1 cellular context compared by ENCODE assay signal in the genomic region with DNA sequence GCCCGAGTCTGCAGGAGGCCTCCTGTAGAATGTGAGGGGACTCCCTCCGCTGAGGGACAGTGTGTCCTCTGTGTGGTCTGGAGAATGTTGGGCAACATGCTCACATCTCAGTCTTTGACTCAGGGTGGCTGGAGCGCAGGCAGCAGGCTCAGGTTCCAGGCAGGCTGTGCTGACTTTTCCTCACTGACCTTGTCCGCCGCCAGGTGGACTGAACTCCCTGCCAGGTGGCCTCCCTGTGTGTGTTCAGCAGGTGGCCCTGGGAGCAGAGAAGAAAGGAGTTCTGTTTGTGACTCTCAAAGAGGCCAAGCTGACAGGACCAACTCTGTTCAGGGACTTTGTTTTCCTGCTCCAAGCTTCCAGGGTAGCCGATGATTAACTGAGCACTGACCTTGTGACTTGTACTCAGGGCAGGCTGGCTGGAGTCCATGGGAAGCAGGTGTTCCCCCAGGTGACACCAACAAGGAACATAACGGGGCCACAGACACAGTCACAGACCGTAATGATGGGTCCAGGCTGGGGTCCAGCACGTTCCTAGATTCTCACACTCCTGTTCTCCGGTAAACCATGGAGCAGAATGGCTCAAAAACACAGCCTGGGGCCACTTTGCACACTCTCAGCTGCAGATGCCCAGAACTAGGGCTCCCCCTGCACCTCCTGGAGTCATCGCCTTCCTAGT.
A peak's percentile ranks its signal among the peaks of the same experiment; 100 is the strongest.
TF ChIP-seq lines count a peak whose summit lies in the region.

No MANE protein-coding gene starts in this region.

TF ChIP-seq in HepG2, 621 proteins besides CTCF, POLR2A, EP300 and RAD21 (continued from another document and continues in another):
- TF ChIP-seq ZNF503 (CRISPR knock-in tag; IDR thresholded peaks at IDR 0.05) (no peak), KLF12 (CRISPR knock-in tag; IDR thresholded peaks at IDR 0.05; ENCODE audit: borderline replicate concordance) (no peak), SMYD3 (CRISPR knock-in tag; IDR thresholded peaks at IDR 0.05) (no peak), UBTF (CRISPR knock-in tag; IDR thresholded peaks at IDR 0.05) (peak; percentile 80), ZNF280D (CRISPR knock-in tag; IDR thresholded peaks at IDR 0.05) (no peak; the same call in 1 of the 2 replicates), FOSL1 (CRISPR knock-in tag; IDR thresholded peaks at IDR 0.05; ENCODE audit: borderline replicate concordance) (no peak), BCLAF1 (IDR thresholded peaks at IDR 0.05) (no peak), ZNF766 (CRISPR knock-in tag; IDR thresholded peaks at IDR 0.05; ENCODE audit: borderline replicate concordance) (no peak), KDM6A (CRISPR knock-in tag; IDR thresholded peaks at IDR 0.05; ENCODE audit: low read depth) (no peak), ZNF850 (CRISPR knock-in tag; conservative IDR thresholded peaks at IDR 0.05) (no peak), ZSCAN25 (CRISPR knock-in tag; IDR thresholded peaks at IDR 0.05) (no peak), ZNF235 (CRISPR knock-in tag; IDR thresholded peaks at IDR 0.05; ENCODE audit: borderline replicate concordance) (no peak), HDAC2 (CRISPR knock-in tag; IDR thresholded peaks at IDR 0.05) (no peak), RFX3 (CRISPR knock-in tag; IDR thresholded peaks at IDR 0.05) (no peak), HINFP (CRISPR knock-in tag; IDR thresholded peaks at IDR 0.05; ENCODE audit: low read depth) (no peak), SALL1 (CRISPR knock-in tag; IDR thresholded peaks at IDR 0.05) (peak; percentile 87), SMC3 (IDR thresholded peaks at IDR 0.05; ENCODE audit: low read length) (0 out of 2 replicates have a peak, but pooled peaks have one; percentile 10), THAP7 (CRISPR knock-in tag; IDR thresholded peaks at IDR 0.05) (peak; percentile 89; the same call in 1 of the 2 replicates), ZNF773 (CRISPR knock-in tag; IDR thresholded peaks at IDR 0.05; ENCODE audit: borderline replicate concordance) (no peak), ESRRA (CRISPR knock-in tag; IDR thresholded peaks at IDR 0.05; ENCODE audit: low read depth) (peak; percentile 90), E2F5 (CRISPR knock-in tag; conservative IDR thresholded peaks at IDR 0.05) (no peak), ZNF329 (CRISPR knock-in tag; IDR thresholded peaks at IDR 0.05; ENCODE audit: low read depth) (no peak), AKAP8 (CRISPR knock-in tag; IDR thresholded peaks at IDR 0.05) (no peak), ZNF878 (CRISPR knock-in tag; IDR thresholded peaks at IDR 0.05) (no peak), ZNF207 (IDR thresholded peaks at IDR 0.05; ENCODE audit: borderline replicate concordance) (no peak), ATF7-NPFF (CRISPR knock-in tag; IDR thresholded peaks at IDR 0.05; ENCODE audit: low read depth) (no peak), ZBTB43 (CRISPR knock-in tag; conservative IDR thresholded peaks at IDR 0.05) (no peak), ZNF570 (CRISPR knock-in tag; IDR thresholded peaks at IDR 0.05; ENCODE audit: borderline replicate concordance) (no peak), ZNF20 (CRISPR knock-in tag; IDR thresholded peaks at IDR 0.05) (no peak)
- TF ChIP-seq, protein P1, sequence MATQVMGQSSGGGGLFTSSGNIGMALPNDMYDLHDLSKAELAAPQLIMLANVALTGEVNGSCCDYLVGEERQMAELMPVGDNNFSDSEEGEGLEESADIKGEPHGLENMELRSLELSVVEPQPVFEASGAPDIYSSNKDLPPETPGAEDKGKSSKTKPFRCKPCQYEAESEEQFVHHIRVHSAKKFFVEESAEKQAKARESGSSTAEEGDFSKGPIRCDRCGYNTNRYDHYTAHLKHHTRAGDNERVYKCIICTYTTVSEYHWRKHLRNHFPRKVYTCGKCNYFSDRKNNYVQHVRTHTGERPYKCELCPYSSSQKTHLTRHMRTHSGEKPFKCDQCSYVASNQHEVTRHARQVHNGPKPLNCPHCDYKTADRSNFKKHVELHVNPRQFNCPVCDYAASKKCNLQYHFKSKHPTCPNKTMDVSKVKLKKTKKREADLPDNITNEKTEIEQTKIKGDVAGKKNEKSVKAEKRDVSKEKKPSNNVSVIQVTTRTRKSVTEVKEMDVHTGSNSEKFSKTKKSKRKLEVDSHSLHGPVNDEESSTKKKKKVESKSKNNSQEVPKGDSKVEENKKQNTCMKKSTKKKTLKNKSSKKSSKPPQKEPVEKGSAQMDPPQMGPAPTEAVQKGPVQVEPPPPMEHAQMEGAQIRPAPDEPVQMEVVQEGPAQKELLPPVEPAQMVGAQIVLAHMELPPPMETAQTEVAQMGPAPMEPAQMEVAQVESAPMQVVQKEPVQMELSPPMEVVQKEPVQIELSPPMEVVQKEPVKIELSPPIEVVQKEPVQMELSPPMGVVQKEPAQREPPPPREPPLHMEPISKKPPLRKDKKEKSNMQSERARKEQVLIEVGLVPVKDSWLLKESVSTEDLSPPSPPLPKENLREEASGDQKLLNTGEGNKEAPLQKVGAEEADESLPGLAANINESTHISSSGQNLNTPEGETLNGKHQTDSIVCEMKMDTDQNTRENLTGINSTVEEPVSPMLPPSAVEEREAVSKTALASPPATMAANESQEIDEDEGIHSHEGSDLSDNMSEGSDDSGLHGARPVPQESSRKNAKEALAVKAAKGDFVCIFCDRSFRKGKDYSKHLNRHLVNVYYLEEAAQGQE (IDR thresholded peaks at IDR 0.05; ENCODE audit: borderline replicate concordance in 1 of 2, low read depth in 1 of 2, low read length in 2 of 2) = no peak
- TF ChIP-seq, protein P2, sequence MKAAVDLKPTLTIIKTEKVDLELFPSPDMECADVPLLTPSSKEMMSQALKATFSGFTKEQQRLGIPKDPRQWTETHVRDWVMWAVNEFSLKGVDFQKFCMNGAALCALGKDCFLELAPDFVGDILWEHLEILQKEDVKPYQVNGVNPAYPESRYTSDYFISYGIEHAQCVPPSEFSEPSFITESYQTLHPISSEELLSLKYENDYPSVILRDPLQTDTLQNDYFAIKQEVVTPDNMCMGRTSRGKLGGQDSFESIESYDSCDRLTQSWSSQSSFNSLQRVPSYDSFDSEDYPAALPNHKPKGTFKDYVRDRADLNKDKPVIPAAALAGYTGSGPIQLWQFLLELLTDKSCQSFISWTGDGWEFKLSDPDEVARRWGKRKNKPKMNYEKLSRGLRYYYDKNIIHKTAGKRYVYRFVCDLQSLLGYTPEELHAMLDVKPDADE (CRISPR knock-in tag; IDR thresholded peaks at IDR 0.05) = no peak
- TF ChIP-seq, protein P3, sequence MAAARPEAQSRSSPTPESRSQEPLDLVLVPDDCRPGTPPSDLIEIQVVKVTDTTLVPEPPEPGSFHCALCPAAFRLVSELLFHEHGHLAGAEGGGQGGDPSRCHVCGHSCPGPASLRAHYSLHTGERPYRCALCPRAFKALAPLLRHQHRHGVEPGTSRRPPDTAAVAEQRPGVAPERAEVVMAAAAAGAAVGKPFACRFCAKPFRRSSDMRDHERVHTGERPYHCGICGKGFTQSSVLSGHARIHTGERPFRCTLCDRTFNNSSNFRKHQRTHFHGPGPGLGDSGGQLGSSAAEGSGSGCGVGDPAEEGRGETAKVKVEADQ (CRISPR knock-in tag; IDR thresholded peaks at IDR 0.05; ENCODE audit: borderline replicate concordance) = no peak
